ENCODE assay signal across 10 cellular contexts in the genomic region with DNA sequence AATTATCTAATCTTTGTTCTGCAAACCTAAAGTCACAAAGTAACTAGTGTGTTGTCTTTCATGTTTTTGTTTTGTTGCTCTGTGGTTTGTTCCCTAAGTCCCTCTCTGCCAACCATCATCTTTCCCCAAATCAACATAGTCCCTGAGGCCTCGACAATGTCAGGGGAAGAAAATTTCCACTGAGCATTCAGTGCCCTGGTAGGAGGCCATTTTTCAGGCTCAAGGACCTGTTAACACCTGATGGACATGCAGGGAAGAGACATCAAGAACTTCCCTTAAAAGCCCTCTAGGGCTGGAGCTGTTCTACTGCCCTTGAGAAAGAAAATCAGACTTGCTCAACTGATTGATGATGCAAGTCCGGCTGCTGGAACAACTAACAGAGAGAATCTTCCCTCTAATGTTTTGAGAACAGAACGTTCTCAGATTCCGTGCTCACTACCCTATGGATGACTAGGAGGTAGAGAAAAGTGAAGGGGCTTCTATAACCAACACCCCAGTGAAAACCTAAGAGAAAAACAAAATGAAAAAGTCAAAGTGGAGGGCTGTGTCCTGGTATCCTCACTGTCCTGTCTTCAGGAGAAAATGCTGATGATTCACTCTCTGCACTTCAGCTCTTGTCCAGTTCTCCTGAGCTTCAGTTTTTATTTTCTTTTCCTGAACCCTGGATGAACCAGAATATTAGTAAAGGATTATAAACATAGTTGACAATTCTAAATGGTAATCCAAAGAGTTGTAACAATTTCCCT.
DNase-seq lines count a peak whose midpoint lies in the region; ATAC-seq and TF ChIP-seq lines count a peak whose summit lies in the region.
"Had no signal": no experiment of that assay in that cellular context is flagged by ENCODE, and none has a peak within 500 bp of the region (broad histone marks: within the 10 kb centered on the region; RNA-seq: fewer than 3 reads in every experiment).

No MANE protein-coding gene starts in this region.

- no peaks in the 10 kb centered on the region for H3K9me3 ChIP-seq in mammary epithelial cell (replicated peaks; ENCODE audit: insufficient read depth, low read length)

- H3K4me2 ChIP-seq in mammary epithelial cell (ENCODE audit: insufficient read depth, low read depth, low read length) = no peak overlapping the region

- H3K27me3 ChIP-seq in mammary epithelial cell (ENCODE audit: insufficient read depth, low read length) = no peaks in the 10 kb centered on the region

- POLR2A ChIA-PET in activated CD4-positive, alpha-beta memory T cell treated with anti-CD3 and anti-CD28 coated beads for 36 hours (lab: Charles Lee) = no interaction called here
- POLR2A ChIA-PET in activated CD4-positive, alpha-beta memory T cell treated with anti-CD3 and anti-CD28 coated beads, Interleukin-2, amount 10 ng/mL, durations not matched to agents 7 days and 5 days (lab: Charles Lee) = no interaction called here

- 93% methylated on average over 4 of the region's 4 CpGs for whole genome bisulfite sequencing in mammary epithelial cell (ENCODE audit: low coverage, missing lambda C conversion rate)

- in situ Hi-C loops in mammary epithelial cell (cut with MboI; ENCODE audit: low sequenced_read_pairs in 2 of 2) = no loop called here

- H3K9ac ChIP-seq in mammary epithelial cell (ENCODE audit: insufficient read depth, low read length) = no peak overlapping the region

- no peak for ATAC-seq in memory B cell (ENCODE audit: low read depth)
- ATAC-seq in activated CD4-positive, CD25-positive, alpha-beta regulatory T cell treated with anti-CD3 and anti-CD28 coated beads, Interleukin-2, amount 50 U/mL, for 24 hours = no peak

- no peaks in the 10 kb centered on the region for H4K20me1 ChIP-seq in mammary epithelial cell (ENCODE audit: insufficient read depth, low read length)

- no peak overlapping the region for H3K27ac ChIP-seq in mammary epithelial cell (ENCODE audit: insufficient read depth, low read depth, low read length)

- H3K4me1 ChIP-seq in mammary epithelial cell (ENCODE audit: insufficient read depth, low read length) = no peaks in the 10 kb centered on the region

- no peaks in the 10 kb centered on the region for H3K27me3 Mint-ChIP-seq in activated CD4-positive, alpha-beta memory T cell treated with anti-CD3 and anti-CD28 coated beads for 36 hours
- no peaks in the 10 kb centered on the region for H3K27me3 Mint-ChIP-seq in activated CD4-positive, alpha-beta memory T cell treated with anti-CD3 and anti-CD28 coated beads, Interleukin-2, amount 10 ng/mL, durations not matched to agents 7 days and 5 days
- H3K27me3 Mint-ChIP-seq in memory B cell (no peaks in the 10 kb centered on the region), type B pancreatic cell (no peaks in the 10 kb centered on the region)

- H3K4me3 Mint-ChIP-seq in activated CD4-positive, alpha-beta memory T cell treated with anti-CD3 and anti-CD28 coated beads for 36 hours = no peak overlapping the region
- H3K4me3 Mint-ChIP-seq in activated CD4-positive, alpha-beta memory T cell treated with anti-CD3 and anti-CD28 coated beads, Interleukin-2, amount 10 ng/mL, durations not matched to agents 7 days and 5 days = no peak overlapping the region
- H3K4me3 Mint-ChIP-seq in memory B cell (no peak overlapping the region), type B pancreatic cell (peak overlapping the region; percentile 24)

- H3K4me3 ChIP-seq in mammary epithelial cell (replicated peaks in 1 of 3; ENCODE audit: insufficient read depth in 1 of 3, low read depth in 2 of 3, low read length in 3 of 3) = no peak overlapping the region

- intact Hi-C loops in activated CD4-positive, alpha-beta memory T cell treated with anti-CD3 and anti-CD28 coated beads for 36 hours (cut with micrococcal nuclease) = no loop called here
- intact Hi-C loops in mammary epithelial cell (cut with micrococcal nuclease) = no loop called here

- H3K27ac Mint-ChIP-seq in activated CD4-positive, alpha-beta memory T cell treated with anti-CD3 and anti-CD28 coated beads for 36 hours = peak overlapping the region; percentile 28
- H3K27ac Mint-ChIP-seq in activated CD4-positive, alpha-beta memory T cell treated with anti-CD3 and anti-CD28 coated beads, Interleukin-2, amount 10 ng/mL, durations not matched to agents 7 days and 5 days = no peak overlapping the region
- peak overlapping the region; percentile 82 for H3K27ac Mint-ChIP-seq in memory B cell
- peak overlapping the region; percentile 77 for H3K27ac Mint-ChIP-seq in type B pancreatic cell

- dilution Hi-C loops in mammary epithelial cell (cut with HindIII; ENCODE audit: low sequenced_read_pairs) = no loop called here

- no peak for DNase-seq in activated CD4-positive, alpha-beta memory T cell treated with anti-CD3 and anti-CD28 coated beads for 36 hours
- no peak for DNase-seq in activated CD4-positive, alpha-beta memory T cell treated with anti-CD3 and anti-CD28 coated beads, Interleukin-2, amount 10 ng/mL, durations not matched to agents 7 days and 5 days
- DNase-seq in mammary epithelial cell (peak; percentile 29), memory B cell (ENCODE audit: low spot score in 2 of 2) (no peak), type B pancreatic cell (ENCODE audit: extremely low spot score, unreplicated experiment) (no peak), HuH-7 (ENCODE audit: low spot score) (no peak), RPMI8226 (no peak)
- DNase-seq: GOT3, NCI-H345 had no signal

- TF ChIP-seq CTCF in mammary epithelial cell (conservative IDR thresholded peaks at IDR 0.05 in 1 of 2, IDR thresholded peaks at IDR 0.05 in 1 of 2; ENCODE audit: extremely low read depth in 1 of 2, insufficient read depth in 1 of 2, low read depth in 1 of 2, low read length in 2 of 2) (no peak), type B pancreatic cell (conservative IDR thresholded peaks at IDR 0.05) (no peak)

- H3K79me2 ChIP-seq in mammary epithelial cell (ENCODE audit: insufficient read depth, low read length) = no peaks in the 10 kb centered on the region

- H2AFZ ChIP-seq in mammary epithelial cell (ENCODE audit: low read depth, low read length) = no peak overlapping the region

- peaks cover 58% of the 10 kb centered on the region for H3K4me1 Mint-ChIP-seq in activated CD4-positive, alpha-beta memory T cell treated with anti-CD3 and anti-CD28 coated beads for 36 hours (ENCODE audit: low read depth)
- H3K4me1 Mint-ChIP-seq in activated CD4-positive, alpha-beta memory T cell treated with anti-CD3 and anti-CD28 coated beads, Interleukin-2, amount 10 ng/mL, durations not matched to agents 7 days and 5 days = no peaks in the 10 kb centered on the region
- H3K4me1 Mint-ChIP-seq in memory B cell (peaks cover 32% of the 10 kb centered on the region), type B pancreatic cell (ENCODE audit: unreplicated experiment) (peaks cover 39% of the 10 kb centered on the region)

- H3K9me3 Mint-ChIP-seq in activated CD4-positive, alpha-beta memory T cell treated with anti-CD3 and anti-CD28 coated beads for 36 hours = no peaks in the 10 kb centered on the region
- H3K9me3 Mint-ChIP-seq in activated CD4-positive, alpha-beta memory T cell treated with anti-CD3 and anti-CD28 coated beads, Interleukin-2, amount 10 ng/mL, durations not matched to agents 7 days and 5 days = no peaks in the 10 kb centered on the region
- no peaks in the 10 kb centered on the region for H3K9me3 Mint-ChIP-seq in memory B cell
- H3K9me3 Mint-ChIP-seq in type B pancreatic cell = no peaks in the 10 kb centered on the region

- no TSS peak for BruUV-seq in mammary epithelial cell (replicated peaks; lab: Mats Ljungman, UMichigan)

- H3K36me3 ChIP-seq in mammary epithelial cell (ENCODE audit: insufficient read depth, low read length) = no peaks in the 10 kb centered on the region

- CTCF ChIA-PET in activated CD4-positive, alpha-beta memory T cell treated with anti-CD3 and anti-CD28 coated beads for 36 hours (lab: Charles Lee) = interaction anchor here (0.8 to 1.2 kb wide), 2 partner anchors 10 to 16 kb away, joined by 3 to 4 read pairs; no protein-coding TSS in a partner anchor
- CTCF ChIA-PET in activated CD4-positive, alpha-beta memory T cell treated with anti-CD3 and anti-CD28 coated beads, Interleukin-2, amount 10 ng/mL, durations not matched to agents 7 days and 5 days (lab: Charles Lee) = no interaction called here
- CTCF ChIA-PET in mammary epithelial cell (lab: Charles Lee; ENCODE audit: low non-redundant PET) = interaction anchor here (0.5 kb wide), 1 partner anchor 55 kb away, joined by 5 read pairs; no protein-coding TSS in a partner anchor

- H3K36me3 Mint-ChIP-seq in activated CD4-positive, alpha-beta memory T cell treated with anti-CD3 and anti-CD28 coated beads for 36 hours = peaks cover 7% of the 10 kb centered on the region
- no peaks in the 10 kb centered on the region for H3K36me3 Mint-ChIP-seq in activated CD4-positive, alpha-beta memory T cell treated with anti-CD3 and anti-CD28 coated beads, Interleukin-2, amount 10 ng/mL, durations not matched to agents 7 days and 5 days (ENCODE audit: low read depth)
- H3K36me3 Mint-ChIP-seq in memory B cell = peaks cover 4% of the 10 kb centered on the region
- H3K36me3 Mint-ChIP-seq in type B pancreatic cell = peaks cover 4% of the 10 kb centered on the region
